In the genomic region with DNA sequence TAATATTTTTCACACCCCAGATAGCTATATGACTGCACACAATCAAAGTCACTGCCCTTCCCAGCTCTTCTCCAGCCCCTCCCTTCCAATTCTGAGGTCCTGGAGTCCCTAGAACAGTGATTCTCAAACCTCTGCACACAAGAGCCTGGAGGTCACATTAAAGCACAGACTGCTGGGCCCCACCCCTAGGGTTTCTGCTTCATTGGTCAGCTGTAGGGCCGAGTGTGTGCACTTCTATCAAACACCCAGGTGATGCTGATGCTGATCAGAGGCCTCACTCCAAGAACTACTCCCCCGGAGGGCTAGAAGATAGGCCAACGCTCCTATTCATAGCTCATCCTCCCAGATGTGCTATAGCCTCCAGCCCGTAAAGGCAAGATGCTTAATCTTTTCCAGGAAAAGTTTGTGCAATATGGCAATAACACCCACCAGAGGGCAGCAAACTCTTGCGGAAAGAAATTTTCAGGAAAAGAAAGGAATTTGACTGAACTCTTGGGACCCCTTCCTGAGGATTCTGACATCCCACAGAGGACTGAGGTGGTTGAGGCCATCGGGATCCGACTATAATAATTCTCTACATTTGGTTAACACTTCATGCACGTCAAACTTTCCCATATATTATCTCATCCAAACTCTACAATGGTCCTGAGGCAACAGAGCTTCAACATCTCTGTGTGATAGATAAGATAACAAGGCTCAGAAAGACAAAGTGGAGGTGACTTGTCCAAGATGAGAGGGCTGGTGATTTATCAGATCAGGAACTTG, we compare ENCODE assay signal across 8 cellular contexts.
DNase-seq lines count a peak whose midpoint lies in the region; ATAC-seq and TF ChIP-seq lines count a peak whose summit lies in the region.

No MANE protein-coding gene starts in this region.

- H4K5ac ChIP-seq in H9 (ENCODE audit: insufficient read length, low read depth, low read length), result no peak overlapping the region

- no peak overlapping the region for H2AFZ ChIP-seq in H9 (ENCODE audit: low read length)
- no peak overlapping the region for H2AFZ ChIP-seq in mesenchymal stem cell (ENCODE audit: low read depth, low read length)

- no peak overlapping the region for H3K56ac ChIP-seq in H9 (ENCODE audit: insufficient read length, low read depth, low read length)

- no peak overlapping the region for H2BK12ac ChIP-seq in H9 (ENCODE audit: insufficient read length, low read depth, low read length)
- H2BK12ac ChIP-seq in mesenchymal stem cell (ENCODE audit: low read length in 2 of 2), result peak overlapping the region in 1 of 2 experiments; percentile 34

- H2BK120ac ChIP-seq in H9 (ENCODE audit: low read depth, low read length, poor library complexity, severe bottlenecking) (no peak overlapping the region), mesenchymal stem cell (ENCODE audit: low read depth, low read length) (no peak overlapping the region)

- H4K20me1 ChIP-seq in H9 (ENCODE audit: control insufficient read depth, insufficient read depth, insufficient read length), result no peaks in the 10 kb centered on the region

- no peaks in the 10 kb centered on the region for H3K9me3 Mint-ChIP-seq in CD8-positive, alpha-beta T cell
- no peaks in the 10 kb centered on the region for H3K9me3 Mint-ChIP-seq in H9
- no peaks in the 10 kb centered on the region for H3K9me3 Mint-ChIP-seq in activated CD8-positive, alpha-beta memory T cell treated with anti-CD3 and anti-CD28 coated beads, Interleukin-2, amount 10 ng/mL, durations not matched to agents 7 days and 5 days (ENCODE audit: low read depth)

- H3K23ac ChIP-seq in H9 (ENCODE audit: insufficient read length, low read depth, low read length) (no peak overlapping the region), mesenchymal stem cell (ENCODE audit: low read length in 2 of 2) (no peak overlapping the region)

- WGBS in H9 (ENCODE audit: extremely low coverage, insufficient read length, low lambda C conversion rate), result no CpG with 5 or more reads among the region's 8 CpGs
- WGBS in mesenchymal stem cell, result 12% methylated on average over 7 of the region's 8 CpGs

- H2BK20ac ChIP-seq in H9 (ENCODE audit: low read depth, low read length, poor library complexity, severe bottlenecking), result no peak overlapping the region

- H2AK5ac ChIP-seq in H9 (ENCODE audit: insufficient read length, low read length) (no peak overlapping the region), mesenchymal stem cell (ENCODE audit: low read length, severe bottlenecking) (no peak overlapping the region)

- H3K4me1 Mint-ChIP-seq in CD8-positive, alpha-beta T cell (ENCODE audit: low read depth), result no peaks in the 10 kb centered on the region
- H3K4me1 Mint-ChIP-seq in H9, result peaks cover 3 to 8% of the 10 kb centered on the region in 2 experiments; a peak in 3 of 4 replicates
- no peaks in the 10 kb centered on the region for H3K4me1 Mint-ChIP-seq in activated CD8-positive, alpha-beta memory T cell treated with anti-CD3 and anti-CD28 coated beads, Interleukin-2, amount 10 ng/mL, durations not matched to agents 7 days and 5 days

- no peaks in the 10 kb centered on the region for H3K4me1 ChIP-seq in CD8-positive, alpha-beta T cell (ENCODE audit: insufficient read depth, low read length)
- no peaks in the 10 kb centered on the region for H3K4me1 ChIP-seq in H9 (ENCODE audit: insufficient read depth, low read length)
- H3K4me1 ChIP-seq in mesenchymal stem cell (ENCODE audit: control insufficient read depth, insufficient read depth, low read depth, low read length), result no peaks in the 10 kb centered on the region

- H2BK5ac ChIP-seq in H9 (ENCODE audit: insufficient read length, low read length) (no peak overlapping the region), mesenchymal stem cell (ENCODE audit: low read depth, low read length, poor library complexity, severe bottlenecking) (no peak overlapping the region)

- H3K27ac ChIP-seq in CD8-positive, alpha-beta T cell (ENCODE audit: low read depth, low read length), result no peak overlapping the region
- H3K27ac ChIP-seq in H9 (ENCODE audit: insufficient read length, low read depth, low read length) (no peak overlapping the region), mesenchymal stem cell (ENCODE audit: low read length, poor library complexity, severe bottlenecking) (no peak overlapping the region)

- H4K91ac ChIP-seq in H9 (ENCODE audit: insufficient read length, low read depth, low read length) (no peak overlapping the region), mesenchymal stem cell (ENCODE audit: low read length) (no peak overlapping the region)

- H3K4me2 ChIP-seq in H9 (ENCODE audit: insufficient read depth, insufficient read length, low read length) (no peak overlapping the region), mesenchymal stem cell (ENCODE audit: low read length, poor library complexity, severe bottlenecking) (no peak overlapping the region)

- POLR2A ChIA-PET in CD8-positive, alpha-beta T cell (lab: Charles Lee), result no interaction called here

- peaks cover 24% of the 10 kb centered on the region for H3K27me3 Mint-ChIP-seq in CD8-positive, alpha-beta T cell (ENCODE audit: low read depth)
- H3K27me3 Mint-ChIP-seq in H9 (ENCODE audit: low read depth), result peaks cover 3% of the 10 kb centered on the region
- H3K27me3 Mint-ChIP-seq in activated CD8-positive, alpha-beta memory T cell treated with anti-CD3 and anti-CD28 coated beads, Interleukin-2, amount 10 ng/mL, durations not matched to agents 7 days and 5 days, result peaks cover 14% of the 10 kb centered on the region

- ATAC-seq in CD8-positive, alpha-beta T cell, result no peak
- ATAC-seq in GM19023 (IDR thresholded peaks at IDR 0.05; ENCODE audit: unreplicated experiment) (no peak), HG03469 (IDR thresholded peaks at IDR 0.05; ENCODE audit: unreplicated experiment) (no peak)
- ATAC-seq in activated CD8-positive, alpha-beta memory T cell treated with anti-CD3 and anti-CD28 coated beads, Interleukin-2, amount 10 ng/mL, durations not matched to agents 7 days and 5 days, result no peak

- no peaks in the 10 kb centered on the region for H3K9me3 ChIP-seq in CD8-positive, alpha-beta T cell (ENCODE audit: low read length)
- H3K9me3 ChIP-seq in H9 (ENCODE audit: control insufficient read depth, low read depth, low read length) (no peaks in the 10 kb centered on the region), mesenchymal stem cell (ENCODE audit: control insufficient read depth, low read length) (no peaks in the 10 kb centered on the region)

- H3K9ac ChIP-seq in H9 (ENCODE audit: extremely low read depth, insufficient read length, low read length) (no peak overlapping the region), mesenchymal stem cell (ENCODE audit: low read length) (peak overlapping the region; percentile 0)

- peak; percentile 31 for TF ChIP-seq CTCF in CD8-positive, alpha-beta T cell (IDR thresholded peaks at IDR 0.05)
- peak; percentile 85 for TF ChIP-seq CTCF in H9 (conservative IDR thresholded peaks at IDR 0.05)

- H3K18ac ChIP-seq in H9 (ENCODE audit: insufficient read length, low read depth, low read length) (no peak overlapping the region), mesenchymal stem cell (ENCODE audit: low read depth in 1 of 2, low read length in 2 of 2) (no peak overlapping the region)

- H3K4me3 Mint-ChIP-seq in CD8-positive, alpha-beta T cell, result no peak overlapping the region
- H3K4me3 Mint-ChIP-seq in H9, result no peak overlapping the region
- H3K4me3 Mint-ChIP-seq in activated CD8-positive, alpha-beta memory T cell treated with anti-CD3 and anti-CD28 coated beads, Interleukin-2, amount 10 ng/mL, durations not matched to agents 7 days and 5 days, result no peak overlapping the region

- DNase-seq in CD8-positive, alpha-beta T cell, result peak in 1 of 7 experiments; percentile 15
- DNase-seq in H9 (peak; percentile 54), OCI-M1 (lab: John Stamatoyannopoulos, UW) (peak; percentile 56), ecto neural progenitor cell (ENCODE audit: low spot score) (peak; percentile 75), mesenchymal stem cell (peak; percentile 69)
- no peak for DNase-seq in activated CD8-positive, alpha-beta memory T cell treated with anti-CD3 and anti-CD28 coated beads, Interleukin-2, amount 10 ng/mL, durations not matched to agents 7 days and 5 days

- no peak overlapping the region for H3K27ac Mint-ChIP-seq in CD8-positive, alpha-beta T cell
- no peak overlapping the region; a peak in 1 of 7 replicates for H3K27ac Mint-ChIP-seq in H9
- H3K27ac Mint-ChIP-seq in activated CD8-positive, alpha-beta memory T cell treated with anti-CD3 and anti-CD28 coated beads, Interleukin-2, amount 10 ng/mL, durations not matched to agents 7 days and 5 days, result no peak overlapping the region

- no peak overlapping the region for H3K14ac ChIP-seq in H9 (ENCODE audit: insufficient read depth, low read length)
- no peak overlapping the region for H3K14ac ChIP-seq in mesenchymal stem cell (ENCODE audit: low read length in 2 of 2)

- H2BK15ac ChIP-seq in H9 (ENCODE audit: low read depth, low read length) (no peak overlapping the region), mesenchymal stem cell (ENCODE audit: low read depth, poor library complexity, severe bottlenecking) (no peak overlapping the region)

- no peaks in the 10 kb centered on the region for H3K79me2 ChIP-seq in H9 (ENCODE audit: insufficient read depth, low read length)

- no peak overlapping the region for H3K4ac ChIP-seq in H9 (ENCODE audit: low read depth, low read length)
- no peak overlapping the region for H3K4ac ChIP-seq in mesenchymal stem cell (ENCODE audit: low read depth in 1 of 2, low read length in 2 of 2)

- H3K23me2 ChIP-seq in H9 (ENCODE audit: insufficient read length, low read depth, low read length, poor library complexity, severe bottlenecking), result no peaks in the 10 kb centered on the region

- no peak overlapping the region for H4K8ac ChIP-seq in H9 (replicated peaks; ENCODE audit: insufficient read length, low read depth, low read length)
- H4K8ac ChIP-seq in mesenchymal stem cell (ENCODE audit: low read length), result no peak overlapping the region

- H3K79me1 ChIP-seq in H9 (ENCODE audit: insufficient read depth, low read depth, low read length, poor library complexity, severe bottlenecking) (no peaks in the 10 kb centered on the region), mesenchymal stem cell (replicated peaks; ENCODE audit: low read length, poor library complexity, severe bottlenecking) (no peaks in the 10 kb centered on the region)

- intact Hi-C loops in CD8-positive, alpha-beta T cell (cut with DNase I, micrococcal nuclease), result no loop called here

- H3K36me3 ChIP-seq in CD8-positive, alpha-beta T cell (ENCODE audit: insufficient read depth, low read length), result no peaks in the 10 kb centered on the region
- no peaks in the 10 kb centered on the region for H3K36me3 ChIP-seq in mesenchymal stem cell (ENCODE audit: control insufficient read depth in 1 of 2, insufficient read depth in 2 of 2, low read depth in 1 of 2, low read length in 2 of 2)

- CTCF ChIA-PET in CD8-positive, alpha-beta T cell (lab: Charles Lee), result interaction anchor here (0.5 to 3.9 kb wide), 11 partner anchors 12 to 550 kb away, joined by 3 to 73 read pairs (median 3); no protein-coding TSS in a partner anchor
- CTCF ChIA-PET in activated CD8-positive, alpha-beta memory T cell treated with anti-CD3 and anti-CD28 coated beads, Interleukin-2, amount 10 ng/mL, durations not matched to agents 7 days and 5 days (lab: Charles Lee), result interaction anchor here (0.7 to 9.3 kb wide), 12 partner anchors 12 to 384 kb away, joined by 3 to 115 read pairs (median 4); no protein-coding TSS in a partner anchor

- H3K4me3 ChIP-seq in CD8-positive, alpha-beta T cell (ENCODE audit: low read depth, low read length), result no peak overlapping the region
- no peak overlapping the region for H3K4me3 ChIP-seq in mesenchymal stem cell (ENCODE audit: insufficient read depth in 1 of 2, low read depth in 1 of 2, low read length in 2 of 2)

- H3K27me3 ChIP-seq in CD8-positive, alpha-beta T cell (ENCODE audit: insufficient read depth, low read length), result no peaks in the 10 kb centered on the region
- H3K27me3 ChIP-seq in H9 (ENCODE audit: insufficient read depth, low read length) (no peaks in the 10 kb centered on the region), mesenchymal stem cell (ENCODE audit: control insufficient read depth in 1 of 2, insufficient read depth in 1 of 2, low read length in 2 of 2) (peaks cover 5 to 14% of the 10 kb centered on the region in 2 experiments)

- no peaks in the 10 kb centered on the region for H3K36me3 Mint-ChIP-seq in CD8-positive, alpha-beta T cell
- no peaks in the 10 kb centered on the region for H3K36me3 Mint-ChIP-seq in H9 (ENCODE audit: insufficient read depth in 1 of 3, low read depth in 3 of 3)
- H3K36me3 Mint-ChIP-seq in activated CD8-positive, alpha-beta memory T cell treated with anti-CD3 and anti-CD28 coated beads, Interleukin-2, amount 10 ng/mL, durations not matched to agents 7 days and 5 days, result no peaks in the 10 kb centered on the region

- H3T11ph ChIP-seq in H9 (ENCODE audit: low read length), result no peak overlapping the region
